Comparison of ENCODE assay signal across 8 cellular contexts in genomic region chrX:120244735-120245498, GRCh38. TPM values are rescaled to one million over a fixed set of nuclear protein-coding genes. Genes with fewer than 3 reads are reported as not detected.
DNase-seq lines count a peak whose midpoint lies in the region; ATAC-seq lines count a peak whose summit lies in the region.

No MANE protein-coding gene starts in this region.

- H3K9me3 ChIP-seq in HUES64 (ENCODE audit: insufficient read depth, low read depth, low read length), result no peaks in the 10 kb centered on the region

- no peaks in the 10 kb centered on the region for H3K36me3 ChIP-seq in HUES64 (ENCODE audit: insufficient read depth, low read length)

- H3K4me3 ChIP-seq in HUES64 (ENCODE audit: low read length), result peak overlapping the region; percentile 90

- H3K4me3 Mint-ChIP-seq in activated T-cell treated with anti-CD3 and anti-CD28 coated beads, Interleukin-2, amount 50 U/mL, for 72 hours, result peak overlapping the region; percentile 93 to 95
- H3K4me3 Mint-ChIP-seq in naive B cell, result peak overlapping the region; percentile 87 to 99 (median 95)
- peak overlapping the region; percentile 95 to 98 for H3K4me3 Mint-ChIP-seq in stimulated activated naive CD8-positive, alpha-beta T cell treated with anti-CD3 and anti-CD28 coated beads, Interleukin-15, amount 100 ng/mL, for 72 hours

- H3K9ac ChIP-seq in HUES64 (ENCODE audit: low read depth, low read length), result peak overlapping the region; percentile 83

- H3K27ac ChIP-seq in HUES64 (ENCODE audit: low read depth, low read length), result peak overlapping the region; percentile 68; the same call in 1 of the 2 replicates

- peak overlapping the region; percentile 92 for H3K27ac Mint-ChIP-seq in activated T-cell treated with anti-CD3 and anti-CD28 coated beads, Interleukin-2, amount 50 U/mL, for 72 hours
- H3K27ac Mint-ChIP-seq in naive B cell, result peak overlapping the region; percentile 21 to 96 (median 94)
- H3K27ac Mint-ChIP-seq in stimulated activated naive CD8-positive, alpha-beta T cell treated with anti-CD3 and anti-CD28 coated beads, Interleukin-15, amount 100 ng/mL, for 72 hours, result peak overlapping the region; percentile 90 to 96

- peaks cover 22% of the 10 kb centered on the region for H3K27me3 Mint-ChIP-seq in activated T-cell treated with anti-CD3 and anti-CD28 coated beads, Interleukin-2, amount 50 U/mL, for 72 hours (ENCODE audit: low read depth)
- peaks cover 0 to 11% (median 0%) of the 10 kb centered on the region in 3 donors for H3K27me3 Mint-ChIP-seq in naive B cell
- no peaks in the 10 kb centered on the region for H3K27me3 Mint-ChIP-seq in stimulated activated naive CD8-positive, alpha-beta T cell treated with anti-CD3 and anti-CD28 coated beads, Interleukin-15, amount 100 ng/mL, for 72 hours

- DNase-seq in DMS 273 (lab: John Stamatoyannopoulos, UW; ENCODE audit: unreplicated experiment), result peak; percentile 94
- peak; percentile 89 for DNase-seq in OCI-M1 (lab: John Stamatoyannopoulos, UW)
- DNase-seq in activated T-cell treated with anti-CD3 and anti-CD28 coated beads, Interleukin-2, amount 50 U/mL, for 72 hours, result peak; percentile 51 to 63
- DNase-seq in fibroblast of gingiva (ENCODE audit: low read depth), result peak; percentile 85
- DNase-seq in naive B cell, result peak; percentile 45
- peak; percentile 48 to 71 for DNase-seq in stimulated activated naive CD8-positive, alpha-beta T cell treated with anti-CD3 and anti-CD28 coated beads, Interleukin-15, amount 100 ng/mL, for 72 hours

- ATAC-seq in GM21526 (IDR thresholded peaks at IDR 0.05; ENCODE audit: low FRiP score, unreplicated experiment), result peak; percentile 70
- ATAC-seq in activated T-cell treated with anti-CD3 and anti-CD28 coated beads, Interleukin-2, amount 50 U/mL, for 72 hours (replicated peaks in 1 of 2), result peak; percentile 86 to 91
- ATAC-seq in naive B cell (ENCODE audit: low read depth in 2 of 2), result peak; percentile 88 to 89
- ATAC-seq in stimulated activated naive CD8-positive, alpha-beta T cell treated with anti-CD3 and anti-CD28 coated beads, Interleukin-15, amount 100 ng/mL, for 72 hours, result peak; percentile 98

- H3K4me1 Mint-ChIP-seq in activated T-cell treated with anti-CD3 and anti-CD28 coated beads, Interleukin-2, amount 50 U/mL, for 72 hours (ENCODE audit: low read depth), result peaks cover 28% of the 10 kb centered on the region
- H3K4me1 Mint-ChIP-seq in naive B cell, result peaks cover 11 to 18% (median 17%) of the 10 kb centered on the region in 3 donors
- H3K4me1 Mint-ChIP-seq in stimulated activated naive CD8-positive, alpha-beta T cell treated with anti-CD3 and anti-CD28 coated beads, Interleukin-15, amount 100 ng/mL, for 72 hours, result peaks cover 27% of the 10 kb centered on the region

- H3K9me3 Mint-ChIP-seq in activated T-cell treated with anti-CD3 and anti-CD28 coated beads, Interleukin-2, amount 50 U/mL, for 72 hours, result no peaks in the 10 kb centered on the region
- H3K9me3 Mint-ChIP-seq in naive B cell, result peaks cover 0 to 2% (median 0%) of the 10 kb centered on the region in 7 donors
- no peaks in the 10 kb centered on the region for H3K9me3 Mint-ChIP-seq in stimulated activated naive CD8-positive, alpha-beta T cell treated with anti-CD3 and anti-CD28 coated beads, Interleukin-15, amount 100 ng/mL, for 72 hours

- 1% methylated on average over 40 of the region's 43 CpGs for WGBS in HUES64

- no peaks in the 10 kb centered on the region; the same call in 1 of the 2 replicates for H3K4me1 ChIP-seq in HUES64 (ENCODE audit: insufficient read depth, low read length)

- peaks cover 32% of the 10 kb centered on the region for H3K27me3 ChIP-seq in HUES64 (ENCODE audit: insufficient read depth, low read length)

- H3K36me3 Mint-ChIP-seq in activated T-cell treated with anti-CD3 and anti-CD28 coated beads, Interleukin-2, amount 50 U/mL, for 72 hours (ENCODE audit: insufficient read depth in 2 of 2), result peaks cover 2 to 4% of the 10 kb centered on the region in 2 donors
- H3K36me3 Mint-ChIP-seq in naive B cell, result no peaks in the 10 kb centered on the region

RNA-seq across cellular contexts. Expression of gene ZBTB33, which starts 5.7 kb away (rescaled TPM):
- 16.1 TPM for polyA plus RNA-seq in HUES64 (2013, experiment 1 of 2)
- polyA plus RNA-seq in HUES64 (2013, experiment 2 of 2), result 17.0 TPM
- total RNA-seq in activated T-cell treated with anti-CD3 and anti-CD28 coated beads, Interleukin-2, amount 50 U/mL, for 72 hours, result 10 to 100 TPM; 15.8 to 16.4 TPM
- polyA plus RNA-seq in naive B cell (ENCODE audit: low read depth in 6 of 6), result 10 to 100 TPM; 12.0 to 24.1 (median 15.9) TPM

Comparison
In these comparisons a context has a peak if more than half of its experiments do, and no peak if none do; other contexts are left out.
1. Peak in every context shown above with its lines: DNase-seq, ATAC-seq, H3K4me3 ChIP-seq and H3K27ac ChIP-seq.